In the genomic region with DNA sequence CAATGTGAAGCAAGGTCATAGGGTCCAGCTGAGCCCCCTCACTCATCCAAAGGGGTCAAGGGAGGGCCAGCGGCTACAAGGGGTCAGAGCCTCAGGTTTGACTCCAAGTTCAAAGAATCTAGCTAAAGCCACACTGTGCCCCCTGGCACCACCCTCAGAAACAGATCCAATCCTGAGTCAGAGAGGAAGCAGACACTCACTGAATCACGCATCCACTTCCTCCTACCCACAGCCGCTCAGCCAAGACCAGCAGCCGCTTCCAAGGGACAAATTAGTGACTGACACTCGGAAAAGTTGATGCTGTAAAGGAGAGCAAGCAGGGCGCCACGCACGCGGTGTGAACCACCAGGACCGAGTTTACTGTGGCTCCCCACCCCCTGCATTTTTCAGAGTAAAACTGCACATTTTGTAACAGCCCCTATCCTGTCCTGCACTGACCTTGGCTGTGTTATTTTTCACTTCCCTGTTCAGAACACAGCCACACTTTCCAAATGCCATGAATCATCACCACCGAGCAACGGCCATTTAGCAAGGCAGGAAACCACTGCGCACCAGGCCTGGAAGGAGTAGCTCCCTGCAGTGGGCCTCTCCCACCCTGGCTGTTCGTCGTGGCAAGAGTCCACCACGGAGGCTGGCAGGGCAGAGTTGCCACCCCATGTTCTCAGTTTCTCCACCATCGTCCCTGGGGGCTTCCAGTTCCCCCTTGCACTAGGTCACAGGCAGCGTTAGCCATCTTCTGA, we compare ENCODE assay signal across 8 cellular contexts.
A peak's percentile ranks its signal among the peaks of the same experiment; 100 is the strongest.
DNase-seq lines count a peak whose midpoint lies in the region; ATAC-seq and TF ChIP-seq lines count a peak whose summit lies in the region.

No MANE protein-coding gene starts in this region.

- H3K4me1 ChIP-seq in mesodermal cell (ENCODE audit: control insufficient read depth, insufficient read depth, low read length, poor library complexity, severe bottlenecking): peaks cover 66% of the 10 kb centered on the region
- H3K4me1 ChIP-seq in HAP-1: peaks cover 10% of the 10 kb centered on the region

- H3K27ac ChIP-seq in coronary artery (peak overlapping the region; percentile 93 to 99), mesodermal cell (ENCODE audit: low read depth, low read length, severe bottlenecking) (peak overlapping the region; percentile 82)

- H3K27me3 ChIP-seq in HAP-1 (ENCODE audit: low read depth): no peaks in the 10 kb centered on the region

- H3K4me3 ChIP-seq in coronary artery (peak overlapping the region; percentile 52), mesodermal cell (ENCODE audit: extremely low read depth, insufficient read depth, low read length, poor library complexity, severe bottlenecking) (no peak overlapping the region), HAP-1 (no peak overlapping the region)

- ATAC-seq in GM19397 (IDR thresholded peaks at IDR 0.05; ENCODE audit: unreplicated experiment): peak; percentile 33

- no peaks in the 10 kb centered on the region for H3K9me3 ChIP-seq in mesodermal cell (ENCODE audit: control insufficient read depth, low read length)
- no peaks in the 10 kb centered on the region for H3K9me3 ChIP-seq in HAP-1

- in situ Hi-C loops in KBM-7 (cut with MboI; ENCODE audit: low pct_unique_long_range_greater_than_20kb, low sequenced_read_pairs): no loop called here
- in situ Hi-C loops in HAP-1 (cut with MboI; ENCODE audit: low sequenced_read_pairs): no loop called here

- TF ChIP-seq CTCF in coronary artery (IDR thresholded peaks at IDR 0.05): no peak

- DNase-seq in A172 (ENCODE audit: low spot score): peak; percentile 98
- DNase-seq in KBM-7: peak; percentile 98
- DNase-seq in activated CD4-positive, alpha-beta T cell treated with anti-CD3 and anti-CD28 coated beads for 48 hours: peak; percentile 89
- DNase-seq in coronary artery (ENCODE audit: low spot score): peak; percentile 97
- peak; percentile 56 to 75 for DNase-seq in stimulated activated CD8-positive, alpha-beta memory T cell treated with anti-CD3 and anti-CD28 coated beads, Interleukin-15, amount 100 ng/mL, for 4 hours (ENCODE audit: low read depth in 2 of 2)
- DNase-seq in HAP-1 (ENCODE audit: low spot score in 2 of 2): no peak

- no peaks in the 10 kb centered on the region for H3K36me3 ChIP-seq in mesodermal cell (ENCODE audit: control insufficient read depth, insufficient read depth, low read length)
- no peaks in the 10 kb centered on the region for H3K36me3 ChIP-seq in HAP-1 (replicated peaks)

- WGBS in mesodermal cell (ENCODE audit: insufficient coverage in 2 of 2), 2 experiments: 81 to 82% methylated on average over 15 to 16 of the region's 18 CpGs

Comparison
In these comparisons a context has a peak if more than half of its experiments do, and no peak if none do; other contexts are left out.
1. DNase-seq: peak in A172 (single experiment), KBM-7 (single experiment), activated CD4-positive, alpha-beta T cell treated with anti-CD3 and anti-CD28 coated beads for 48 hours (single experiment), coronary artery (single experiment) and stimulated activated CD8-positive, alpha-beta memory T cell treated with anti-CD3 and anti-CD28 coated beads, Interleukin-15, amount 100 ng/mL, for 4 hours (2 of 2); none in HAP-1 (0 of 2).